Comparison of ENCODE assay signal across 7 cellular contexts in genomic region chr21:10413247-10414120, GRCh38.
A peak's percentile ranks its signal among the peaks of the same experiment; 100 is the strongest.
DNase-seq lines count a peak whose midpoint lies in the region; FAIRE-seq and TF ChIP-seq lines count a peak whose summit lies in the region.
"Not testable (repeated sequence)": the region's sequence is repeated elsewhere in the genome, so short reads cannot be mapped to it uniquely, and the experiment has no call there.

No MANE protein-coding gene starts in this region.

- not testable (repeated sequence) for H3K27me3 ChIP-seq in H7 (ENCODE audit: control insufficient read depth, insufficient read depth, low read length); osteoblast (ENCODE audit: insufficient read depth, low read length)
- peaks cover 0 to 12% (median 0%) of the 10 kb centered on the region in 4 donors for H3K27me3 ChIP-seq in esophagus muscularis mucosa

- FAIRE-seq in kidney (lab: Jason Lieb, UNC): not testable (repeated sequence)

- WGBS in esophagus muscularis mucosa: 84% methylated on average over 30 of the region's 31 CpGs

- not testable (repeated sequence) for H2AFZ ChIP-seq in osteoblast (ENCODE audit: low read length)

- DNase-seq in ELF-1 (ENCODE audit: low read depth, low spot score) (peak; percentile 49), H7 (peak; percentile 24), SK-N-DZ (ENCODE audit: low spot score) (peak; percentile 59), esophagus muscularis mucosa (ENCODE audit: extremely low spot score) (peak; percentile 86), kidney (peak; percentile 79), osteoblast (ENCODE audit: insufficient read length, low spot score, missing footprints) (peak; percentile 37)
- DNase-seq in LNCaP clone FGC (ENCODE audit: low read depth): not testable (repeated sequence)

- not testable (repeated sequence) for TF ChIP-seq EP300 in esophagus muscularis mucosa (IDR thresholded peaks at IDR 0.05)

- H3K4me1 ChIP-seq in esophagus muscularis mucosa; kidney (ENCODE audit: control insufficient read depth in 1 of 2, insufficient read depth in 1 of 2, low read depth in 1 of 2, low read length in 2 of 2); osteoblast (ENCODE audit: insufficient read depth, low read length): not testable (repeated sequence)

- H4K20me1 ChIP-seq in osteoblast (ENCODE audit: insufficient read depth, low read length): not testable (repeated sequence)

- H3K79me2 ChIP-seq in osteoblast (ENCODE audit: insufficient read depth, low read length): not testable (repeated sequence)

- intact Hi-C loops in esophagus muscularis mucosa (cut with DNase I); kidney (cut with DNase I): not testable (repeated sequence)

- not testable (repeated sequence) for TF ChIP-seq CTCF in LNCaP clone FGC (IDR thresholded peaks at IDR 0.05; ENCODE audit: control insufficient read depth, extremely low read depth, insufficient read depth); esophagus muscularis mucosa (IDR thresholded peaks at IDR 0.05); kidney (IDR thresholded peaks at IDR 0.05; ENCODE audit: borderline replicate concordance, extremely low read depth, insufficient read depth); osteoblast (IDR thresholded peaks at IDR 0.05; ENCODE audit: extremely low read depth, low read depth, low read length)

- TF ChIP-seq POLR2A in esophagus muscularis mucosa (IDR thresholded peaks at IDR 0.05; ENCODE audit: low read depth): not testable (repeated sequence)

- H3K27ac ChIP-seq in esophagus muscularis mucosa (replicated peaks in 1 of 4); kidney (ENCODE audit: low read depth in 2 of 2, low read length in 2 of 2); osteoblast (ENCODE audit: low read depth, low read length): not testable (repeated sequence)

- H3K9ac ChIP-seq in kidney (ENCODE audit: low read length in 2 of 2): not testable (repeated sequence)

- not testable (repeated sequence) for H3K36me3 ChIP-seq in H7 (replicated peaks; ENCODE audit: control insufficient read depth, insufficient read depth, low read length); esophagus muscularis mucosa; kidney (ENCODE audit: control insufficient read depth in 1 of 2, insufficient read depth in 2 of 2, low read length in 2 of 2); osteoblast (ENCODE audit: insufficient read depth, low read length)

- H3K4me3 ChIP-seq in H7 (ENCODE audit: insufficient read depth, low read depth, low read length); esophagus muscularis mucosa; kidney (ENCODE audit: low read length in 2 of 2); osteoblast (ENCODE audit: insufficient read depth, low read length): not testable (repeated sequence)
- H3K4me3 ChIP-seq in LNCaP clone FGC (ENCODE audit: low read depth, low read length): peak overlapping the region; percentile 43

- not testable (repeated sequence) for H3K4me2 ChIP-seq in osteoblast (ENCODE audit: insufficient read depth, low read length)

- H3K9me3 ChIP-seq in esophagus muscularis mucosa: peaks cover 0 to 17% (median 14%) of the 10 kb centered on the region in 4 donors
- H3K9me3 ChIP-seq in kidney (ENCODE audit: control insufficient read depth in 1 of 2, low read length in 2 of 2): peaks cover 3 to 16% of the 10 kb centered on the region in 2 donors
- H3K9me3 ChIP-seq in osteoblast (ENCODE audit: low read depth, low read length): peaks cover 19% of the 10 kb centered on the region
